ENCODE assay signal across 7 cellular contexts in the genomic region with DNA sequence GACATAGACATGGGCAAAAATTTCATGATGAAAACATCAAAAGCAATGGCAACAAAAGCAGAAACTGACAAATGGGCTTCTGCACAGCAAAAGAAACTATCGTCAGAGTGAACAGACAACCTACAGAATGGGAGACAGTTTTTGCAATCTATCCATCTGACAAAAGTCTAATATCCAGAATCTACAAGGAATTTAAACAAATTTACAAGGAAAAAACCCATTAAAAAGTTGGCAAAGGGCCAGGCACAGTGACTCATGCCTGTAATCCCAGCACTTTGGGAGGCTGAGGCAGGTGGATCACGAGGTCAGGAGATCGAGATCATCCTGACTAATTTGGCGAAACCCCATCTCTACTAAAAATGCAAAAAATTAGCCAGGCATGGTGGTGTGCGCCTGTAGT. TPM values are rescaled to one million over a fixed set of nuclear protein-coding genes. Genes with fewer than 3 reads are reported as not detected.
A peak's percentile ranks its signal among the peaks of the same experiment; 100 is the strongest.
DNase-seq lines count a peak whose midpoint lies in the region; ATAC-seq and TF ChIP-seq lines count a peak whose summit lies in the region.
"Not testable (repeated sequence)": the region's sequence is repeated elsewhere in the genome, so short reads cannot be mapped to it uniquely, and the experiment has no call there.

No MANE protein-coding gene starts in this region.

- not testable (repeated sequence) for H3K27ac Mint-ChIP-seq in MCF 10A (ENCODE audit: low read depth, unreplicated experiment)

- H3K27me3 Mint-ChIP-seq in MCF 10A (ENCODE audit: insufficient read depth, unreplicated experiment), result not testable (repeated sequence)

- DNase-seq in BE2C (peak; percentile 26), DMS53 (lab: John Stamatoyannopoulos, UW) (peak; percentile 35), HT-29 (ENCODE audit: low spot score) (peak; percentile 31), NCI-H2196 (lab: John Stamatoyannopoulos, UW; ENCODE audit: unreplicated experiment) (peak; percentile 8), MCF 10A (ENCODE audit: unreplicated experiment) (peak; percentile 16), fibroblast of mammary gland (ENCODE audit: low read depth) (peak; percentile 36)

- not testable (repeated sequence) for H3K27me3 ChIP-seq in BE2C

- H3K36me3 ChIP-seq in BE2C, result peaks cover 42% of the 10 kb centered on the region

- not testable (repeated sequence) for H3K9me3 Mint-ChIP-seq in MCF 10A (ENCODE audit: unreplicated experiment)

- H3K4me1 Mint-ChIP-seq in MCF 10A (ENCODE audit: insufficient read depth, unreplicated experiment), result not testable (repeated sequence)

- H3K9me3 ChIP-seq in BE2C, result not testable (repeated sequence)

- intact Hi-C loops in MCF 10A (cut with micrococcal nuclease), result not testable (repeated sequence)

- not testable (repeated sequence) for H3K4me3 ChIP-seq in BE2C (ENCODE audit: low read depth, low read length); fibroblast of mammary gland (ENCODE audit: control insufficient read depth, low read depth, low read length)

- CTCF ChIA-PET in MCF 10A (lab: Yijun Ruan, JAX), result not testable (repeated sequence)

- not testable (repeated sequence) for BruUV-seq in MCF 10A (replicated peaks; lab: Mats Ljungman, UMichigan)

- not testable (repeated sequence) for ATAC-seq in SK-N-SH treated with all-trans-retinoic acid at 6 μM for 48 hours

- not testable (repeated sequence) for H3K4me3 Mint-ChIP-seq in MCF 10A (ENCODE audit: unreplicated experiment)

- not testable (repeated sequence) for TF ChIP-seq CTCF in BE2C (IDR thresholded peaks at IDR 0.05; ENCODE audit: low read depth, low read length); MCF 10A (IDR thresholded peaks at IDR 0.05; ENCODE audit: unreplicated experiment); fibroblast of mammary gland (conservative IDR thresholded peaks at IDR 0.05; ENCODE audit: control insufficient read depth, insufficient read depth, low read depth, low read length)

- peaks cover 57% of the 10 kb centered on the region for H3K36me3 Mint-ChIP-seq in MCF 10A (ENCODE audit: insufficient read depth, unreplicated experiment)

- not testable (repeated sequence) for H3K4me1 ChIP-seq in BE2C

- POLR2A ChIA-PET in MCF 10A (lab: Yijun Ruan, JAX), result not testable (repeated sequence)

TF ChIP-seq in SK-N-SH treated with all-trans-retinoic acid at 6 μM for 48 hours, 23 proteins besides CTCF, POLR2A, EP300 and RAD21:
- TF ChIP-seq ISL1 (CRISPR knock-in tag; IDR thresholded peaks at IDR 0.05), result peak; percentile 30; the same call in 1 of the 2 replicates

RNA-seq across cellular contexts. Expression of a gene that starts 42.1 kb away (rescaled TPM):
- 9.0 TPM for polyA plus RNA-seq in BE2C (2012; ENCODE audit: insufficient read depth, insufficient read length, low read depth)
- total RNA-seq in HT-29 (2014; rRNA removed; shearing (Covaris generic)), result 101 and 103 TPM in 2 replicates
- total RNA-seq in MCF 10A (2022), result 5.5 and 6.8 TPM in 2 replicates

Comparison
In these comparisons a context has a peak if more than half of its experiments do, and no peak if none do; other contexts are left out.
1. RNA of a gene that starts 42.1 kb away (total RNA-seq): 101 to 103 TPM in HT-29; 5.5 to 6.8 TPM in MCF 10A; every median in the first group is over 10 times any median in the second.
2. Peak in every context shown above with its lines, with median percentiles within 50 percentile points of each other: DNase-seq.